In genomic region chr7:67552738-67553137, GRCh38 we compare ENCODE assay signal across 29 cellular contexts.
"Had no signal": no experiment of that assay in that cellular context is flagged by ENCODE, and none has a peak within 500 bp of the region (broad histone marks: within the 10 kb centered on the region; RNA-seq: fewer than 3 reads in every experiment).

No MANE protein-coding gene starts in this region.

- H3K27me3 ChIP-seq: MG63, SJSA1 had no signal

- H3K4me2 ChIP-seq: PC-9, SK-N-SH had no signal

- FAIRE-seq: RCC 7860 had no signal

- H3K9me3 ChIP-seq: MG63, SJSA1, SK-N-SH had no signal

- H3K36me3 ChIP-seq: MG63, SJSA1 had no signal

- DNase-seq: Kasumi-1, NCI-H1092, NCI-H1105, NCI-H1417 treated with DMSO at 0.1 percent for 48 hours, NCI-H1436 treated with DMSO at 0.1 percent for 48 hours, NCI-H1694 treated with DMSO at 0.1 percent for 48 hours, NCI-H187 treated with DMSO at 0.1 percent for 48 hours, NCI-H2029, NCI-H2081, NCI-H2171 treated with DMSO at 0.1 percent for 48 hours, NCI-H2227 treated with DMSO at 0.1 percent for 48 hours, NCI-H345, NCI-H446 treated with DMSO at 0.1 percent for 48 hours, NCI-H510A, NCI-H526, NCI-H69, NCI-H748 treated with DMSO at 0.1 percent for 48 hours, NCI-H82, PC-9, Right ventricle myocardium superior, SHP77 treated with DMSO at 0.1 percent for 48 hours, SK-N-SH, SW 1271, T-helper 1 cell had no signal

- H3K9ac ChIP-seq: SK-N-SH had no signal

- H3K4me3 ChIP-seq: MG63, PC-9, SJSA1 had no signal

- H2AFZ ChIP-seq: PC-9 had no signal

- H3K4me1 ChIP-seq: SJSA1 had no signal

- ATAC-seq: Panc1 had no signal

- H3K27ac ChIP-seq: PC-9, RWPE1, SJSA1 had no signal
